Comparison of ENCODE assay signal across 8 cellular contexts in genomic region chr10:3782456-3783312, GRCh38. TPM values are rescaled to one million over a fixed set of nuclear protein-coding genes. Genes with fewer than 3 reads are reported as not detected.
DNase-seq lines count a peak whose midpoint lies in the region; ATAC-seq and TF ChIP-seq lines count a peak whose summit lies in the region.

No MANE protein-coding gene starts in this region.

- TF ChIP-seq CTCF in fibroblast of pulmonary artery (IDR thresholded peaks at IDR 0.05; ENCODE audit: low read length, missing control alignments): no peak
- peak in 2 of 6 experiments; percentile 8 to 37 for TF ChIP-seq CTCF in upper lobe of left lung (IDR thresholded peaks at IDR 0.05)

- H3K4me3 Mint-ChIP-seq in CD4-positive, alpha-beta memory T cell: peak overlapping the region; percentile 93 to 99 (median 98)

- WGBS in upper lobe of left lung, 2 donors: 5 to 7% methylated on average over 8 to 13 of the region's 13 CpGs

- H3K27ac ChIP-seq in CD4-positive, alpha-beta memory T cell (ENCODE audit: low read depth, low read length): peak overlapping the region; percentile 97
- H3K27ac ChIP-seq in upper lobe of left lung: peak overlapping the region; percentile 100

- ATAC-seq in upper lobe of left lung (ENCODE audit: low FRiP score in 2 of 2) (peak; percentile 54 to 58), HG02885 (IDR thresholded peaks at IDR 0.05; ENCODE audit: poor library complexity, unreplicated experiment) (no peak)

- peak in 2 of 4 donors; percentile 74 to 76 for TF ChIP-seq EP300 in upper lobe of left lung (IDR thresholded peaks at IDR 0.05)

- POLR2A ChIA-PET in CD4-positive, alpha-beta memory T cell (lab: Charles Lee; ENCODE audit: partially characterized antibody): interaction anchor here (0.6 to 6.8 kb wide), 51 partner anchors 8 to 870 kb away, joined by 3 to 1468 read pairs (median 12); no protein-coding TSS in a partner anchor

- H3K4me1 Mint-ChIP-seq in CD4-positive, alpha-beta memory T cell: peaks cover 26 to 82% (median 48%) of the 10 kb centered on the region in 4 donors

- intact Hi-C loops in CD4-positive, alpha-beta memory T cell (cut with micrococcal nuclease): loop anchor here (1.0 to 10.0 kb wide), 8 partner anchors 70 to 874 kb away; no protein-coding TSS in a partner anchor

- peaks cover 0 to 39% (median 3%) of the 10 kb centered on the region in 8 donors for H3K9me3 Mint-ChIP-seq in CD4-positive, alpha-beta memory T cell

- peaks cover 62 to 78% of the 10 kb centered on the region in 2 donors for H3K36me3 Mint-ChIP-seq in CD4-positive, alpha-beta memory T cell

- peaks cover 0 to 2% of the 10 kb centered on the region in 2 donors for H3K27me3 Mint-ChIP-seq in CD4-positive, alpha-beta memory T cell

- H3K36me3 ChIP-seq in CD4-positive, alpha-beta memory T cell (ENCODE audit: insufficient read depth, low read length): peaks cover 41% of the 10 kb centered on the region
- H3K36me3 ChIP-seq in upper lobe of left lung: peaks cover 23 to 50% (median 40%) of the 10 kb centered on the region in 4 donors

- no peaks in the 10 kb centered on the region for H3K27me3 ChIP-seq in CD4-positive, alpha-beta memory T cell (ENCODE audit: insufficient read depth, low read length)
- no peaks in the 10 kb centered on the region for H3K27me3 ChIP-seq in upper lobe of left lung

- CTCF ChIA-PET in CD4-positive, alpha-beta memory T cell (lab: Charles Lee; ENCODE audit: partially characterized antibody): interaction anchor here (0.8 to 5.5 kb wide), 18 partner anchors 17 to 874 kb away, joined by 3 to 39 read pairs (median 4); no protein-coding TSS in a partner anchor

- H3K4me1 ChIP-seq in CD4-positive, alpha-beta memory T cell (ENCODE audit: insufficient read depth, low read length): peaks cover 49% of the 10 kb centered on the region
- peaks cover 36 to 48% (median 42%) of the 10 kb centered on the region in 4 donors for H3K4me1 ChIP-seq in upper lobe of left lung

- peak; percentile 79 to 89 (median 85) for DNase-seq in CD4-positive, alpha-beta memory T cell
- DNase-seq in GOT3 (lab: John Stamatoyannopoulos, UW) (peak; percentile 47), NOMO-1 treated with dmso at 0.1 percent for 144 hours (lab: John Stamatoyannopoulos, UW; ENCODE audit: unreplicated experiment) (peak; percentile 82), fibroblast of pulmonary artery (ENCODE audit: low read depth) (peak; percentile 98), myocyte (ENCODE audit: low read depth) (peak; percentile 96), upper lobe of left lung (peak in 1 of 2 donors; percentile 76)
- DNase-seq in activated effector memory CD4-positive, alpha-beta T cell treated with Interleukin-2 at 50 U/mL for 16 hours: peak; percentile 51

- peak in 3 of 4 donors; percentile 47 to 91 (median 70) for TF ChIP-seq POLR2A in upper lobe of left lung (IDR thresholded peaks at IDR 0.05)

- no peaks in the 10 kb centered on the region for H3K9me3 ChIP-seq in CD4-positive, alpha-beta memory T cell (ENCODE audit: control insufficient read depth in 1 of 2, low read length in 2 of 2)
- H3K9me3 ChIP-seq in upper lobe of left lung: no peaks in the 10 kb centered on the region

- H3K4me3 ChIP-seq in CD4-positive, alpha-beta memory T cell (ENCODE audit: low read length in 2 of 2): peak overlapping the region; percentile 86 to 95
- H3K4me3 ChIP-seq in fibroblast of pulmonary artery (replicated peaks; ENCODE audit: low read depth, low read length): peak overlapping the region; percentile 100
- peak overlapping the region; percentile 65 to 91 (median 78) for H3K4me3 ChIP-seq in upper lobe of left lung

- peak overlapping the region; percentile 97 to 100 (median 99) for H3K27ac Mint-ChIP-seq in CD4-positive, alpha-beta memory T cell

RNA-seq across cellular contexts. Expression of gene KLF6, which starts 2.3 kb away (rescaled TPM):
- total RNA-seq in CD4-positive, alpha-beta memory T cell: 100 to 1,000 TPM; 291 to 311 TPM
- 100 to 1,000 TPM; 814 to 865 TPM for polyA plus RNA-seq in CD4-positive, alpha-beta memory T cell
- 14.6 and 14.9 TPM in 2 replicates for total RNA-seq in myocyte
- polyA plus RNA-seq in myocyte (2012): 39.6 TPM
- 100 to 1,000 TPM; 164 to 439 (median 249) TPM for total RNA-seq in upper lobe of left lung

Comparison
In these comparisons a context has a peak if more than half of its experiments do, and no peak if none do; other contexts are left out.
1. RNA of gene KLF6, which starts 2.3 kb away (total RNA-seq): 291 to 311 TPM in CD4-positive, alpha-beta memory T cell and 164 to 439 TPM in upper lobe of left lung; 14.6 to 14.9 TPM in myocyte; every median in the first group is over 10 times any median in the second.
2. Peak in every context shown above with its lines, with median percentiles within 50 percentile points of each other: H3K4me3 ChIP-seq.